11 cellular contexts compared by ENCODE assay signal in the genomic region with DNA sequence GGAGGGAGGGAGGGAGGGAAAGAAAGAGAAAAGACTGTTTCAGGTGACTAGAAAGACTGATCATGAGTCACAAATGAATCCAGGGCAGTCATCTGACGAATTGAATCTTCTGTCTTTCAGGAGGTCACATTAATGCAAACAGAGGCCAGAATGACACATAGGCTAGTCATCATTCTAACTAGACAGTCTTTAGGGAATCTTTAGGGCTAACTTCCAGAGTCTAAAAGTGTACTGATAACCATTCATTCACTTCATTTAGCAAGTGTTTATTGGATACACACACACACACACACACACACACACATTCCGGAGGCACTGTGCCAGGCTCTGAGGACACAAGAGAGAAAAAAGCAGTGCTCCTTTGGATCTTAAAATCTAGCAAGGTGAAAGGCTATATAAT.
DNase-seq lines count a peak whose midpoint lies in the region; ATAC-seq, FAIRE-seq and TF ChIP-seq lines count a peak whose summit lies in the region.
"Had no signal": no experiment of that assay in that cellular context is flagged by ENCODE, and none has a peak within 500 bp of the region (broad histone marks: within the 10 kb centered on the region; RNA-seq: fewer than 3 reads in every experiment).

No MANE protein-coding gene starts in this region.

- DNase-seq in A549 (ENCODE audit: low read depth in 1 of 2, low spot score in 1 of 2) (peak; percentile 90 to 92), SK-MEL-5 (ENCODE audit: low read depth, low spot score) (peak; percentile 61), WERI-Rb-1 (no peak), cerebellum (ENCODE audit: low spot score) (no peak)
- DNase-seq: activated CD4-positive, alpha-beta T cell treated with anti-CD3 and anti-CD28 coated beads, Interleukin-2, amount 50 U/mL, for 48 hours; CD8-positive, alpha-beta memory T cell; effector CD4-positive, alpha-beta T cell had no signal

- CTCF ChIA-PET in A549 (lab: Yijun Ruan, JAX): interaction anchor here (2.3 kb wide), 1 partner anchor 247 kb away, joined by 7 read pairs; no protein-coding TSS in a partner anchor

- TF ChIP-seq CTCF in A549 (IDR thresholded peaks at IDR 0.05) (no peak), gastroesophageal sphincter (IDR thresholded peaks at IDR 0.05) (no peak), WERI-Rb-1 (IDR thresholded peaks at IDR 0.05; ENCODE audit: low read depth, low read length) (no peak)

- H3K36me3 ChIP-seq in gastroesophageal sphincter (no peaks in the 10 kb centered on the region), WERI-Rb-1 (no peaks in the 10 kb centered on the region)

- 2% methylated on average over 2 of the region's 2 CpGs for WGBS in A549 (ENCODE audit: missing lambda C conversion rate)
- WGBS in gastroesophageal sphincter (ENCODE audit: low coverage in 1 of 2), 2 donors: 9 to 11% methylated on average over 2 of the region's 2 CpGs

- peak; percentile 99 for ATAC-seq in A549
- peak; percentile 50 for ATAC-seq in GM21390 (IDR thresholded peaks at IDR 0.05; ENCODE audit: unreplicated experiment)
- ATAC-seq in gastroesophageal sphincter: peak; percentile 81
- no peak for ATAC-seq in HG03457 (IDR thresholded peaks at IDR 0.05; ENCODE audit: unreplicated experiment)
- ATAC-seq in GM18858 (IDR thresholded peaks at IDR 0.05; ENCODE audit: unreplicated experiment): no peak

- H3K27ac ChIP-seq in A549: peak overlapping the region; percentile 78 to 86
- H3K27ac ChIP-seq in gastroesophageal sphincter: peak overlapping the region in 1 of 4 donors; percentile 22
- H3K27ac ChIP-seq in WERI-Rb-1: no peak overlapping the region

- peak in 1 of 2 experiments; percentile 48; a peak in 2 of 5 replicates for TF ChIP-seq RAD21 in A549 (conservative IDR thresholded peaks at IDR 0.05 in 1 of 2, IDR thresholded peaks at IDR 0.05 in 1 of 2)

- no peaks in the 10 kb centered on the region for H3K9me3 ChIP-seq in A549
- no peaks in the 10 kb centered on the region for H3K9me3 ChIP-seq in gastroesophageal sphincter
- no peaks in the 10 kb centered on the region for H3K9me3 ChIP-seq in WERI-Rb-1 (ENCODE audit: severe bottlenecking)

- POLR2A ChIA-PET in A549 (lab: Yijun Ruan, JAX): no interaction called here

- TF ChIP-seq POLR2A in A549 (IDR thresholded peaks at IDR 0.05; ENCODE audit: low read length): no peak
- TF ChIP-seq POLR2A in gastroesophageal sphincter (IDR thresholded peaks at IDR 0.05): no peak

- peak; percentile 57 to 80; a peak in 3 of 5 replicates for TF ChIP-seq EP300 in A549 (IDR thresholded peaks at IDR 0.05)
- TF ChIP-seq EP300 in gastroesophageal sphincter (IDR thresholded peaks at IDR 0.05): no peak

- H3K4me3 ChIP-seq in A549: peak overlapping the region; percentile 20; the same call in 1 of the 3 replicates
- H3K4me3 ChIP-seq in gastroesophageal sphincter: no peak overlapping the region
- H3K4me3 ChIP-seq in WERI-Rb-1 (ENCODE audit: low read depth, low read length): no peak overlapping the region

- peaks cover 25% of the 10 kb centered on the region for H3K4me1 ChIP-seq in A549
- peaks cover 0 to 23% (median 0%) of the 10 kb centered on the region in 3 donors for H3K4me1 ChIP-seq in gastroesophageal sphincter

- peak overlapping the region; percentile 80 for H3K4me2 ChIP-seq in A549

- H3K27me3 ChIP-seq in gastroesophageal sphincter (peaks cover 11% of the 10 kb centered on the region), WERI-Rb-1 (ENCODE audit: insufficient read depth, low read depth, severe bottlenecking) (no peaks in the 10 kb centered on the region)

- peak; percentile 39 for FAIRE-seq in A549 (lab: Jason Lieb, UNC)

- in situ Hi-C loops in SK-MEL-5 (cut with HindIII; ENCODE audit: low pct_unique_long_range_greater_than_20kb, low sequenced_read_pairs): no loop called here

TF ChIP-seq in A549, 52 proteins besides CTCF, POLR2A, EP300 and RAD21:
- TF ChIP-seq JUNB (IDR thresholded peaks at IDR 0.05) (peak; percentile 99), HOXB5 (CRISPR knock-in tag; IDR thresholded peaks at IDR 0.05) (no peak), JUN (IDR thresholded peaks at IDR 0.05) (peak; percentile 87 to 94; a peak in 3 of 5 replicates), SMC3 (IDR thresholded peaks at IDR 0.05) (peak; percentile 45; the same call in 2 of the 3 replicates), EHMT2 (IDR thresholded peaks at IDR 0.05; ENCODE audit: low read depth) (no peak), FOSL2 (IDR thresholded peaks at IDR 0.05) (peak; percentile 100), FOSL2 (CRISPR knock-in tag; IDR thresholded peaks at IDR 0.05) (peak; percentile 98), GATA3 (IDR thresholded peaks at IDR 0.05; ENCODE audit: borderline replicate concordance) (peak; percentile 69; the same call in 1 of the 2 replicates)
- TF ChIP-seq, protein P1, sequence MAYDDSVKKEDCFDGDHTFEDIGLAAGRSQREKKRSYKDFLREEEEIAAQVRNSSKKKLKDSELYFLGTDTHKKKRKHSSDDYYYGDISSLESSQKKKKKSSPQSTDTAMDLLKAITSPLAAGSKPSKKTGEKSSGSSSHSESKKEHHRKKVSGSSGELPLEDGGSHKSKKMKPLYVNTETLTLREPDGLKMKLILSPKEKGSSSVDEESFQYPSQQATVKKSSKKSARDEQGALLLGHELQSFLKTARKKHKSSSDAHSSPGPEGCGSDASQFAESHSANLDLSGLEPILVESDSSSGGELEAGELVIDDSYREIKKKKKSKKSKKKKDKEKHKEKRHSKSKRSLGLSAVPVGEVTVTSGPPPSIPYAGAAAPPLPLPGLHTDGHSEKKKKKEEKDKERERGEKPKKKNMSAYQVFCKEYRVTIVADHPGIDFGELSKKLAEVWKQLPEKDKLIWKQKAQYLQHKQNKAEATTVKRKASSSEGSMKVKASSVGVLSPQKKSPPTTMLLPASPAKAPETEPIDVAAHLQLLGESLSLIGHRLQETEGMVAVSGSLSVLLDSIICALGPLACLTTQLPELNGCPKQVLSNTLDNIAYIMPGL (CRISPR knock-in tag; IDR thresholded peaks at IDR 0.05; ENCODE audit: borderline replicate concordance): no peak
- TF ChIP-seq, protein P2, sequence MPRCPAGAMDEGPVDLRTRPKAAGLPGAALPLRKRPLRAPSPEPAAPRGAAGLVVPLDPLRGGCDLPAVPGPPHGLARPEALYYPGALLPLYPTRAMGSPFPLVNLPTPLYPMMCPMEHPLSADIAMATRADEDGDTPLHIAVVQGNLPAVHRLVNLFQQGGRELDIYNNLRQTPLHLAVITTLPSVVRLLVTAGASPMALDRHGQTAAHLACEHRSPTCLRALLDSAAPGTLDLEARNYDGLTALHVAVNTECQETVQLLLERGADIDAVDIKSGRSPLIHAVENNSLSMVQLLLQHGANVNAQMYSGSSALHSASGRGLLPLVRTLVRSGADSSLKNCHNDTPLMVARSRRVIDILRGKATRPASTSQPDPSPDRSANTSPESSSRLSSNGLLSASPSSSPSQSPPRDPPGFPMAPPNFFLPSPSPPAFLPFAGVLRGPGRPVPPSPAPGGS (IDR thresholded peaks at IDR 0.05): peak; percentile 66; the same call in 1 of the 3 replicates
- TF ChIP-seq, protein P3, sequence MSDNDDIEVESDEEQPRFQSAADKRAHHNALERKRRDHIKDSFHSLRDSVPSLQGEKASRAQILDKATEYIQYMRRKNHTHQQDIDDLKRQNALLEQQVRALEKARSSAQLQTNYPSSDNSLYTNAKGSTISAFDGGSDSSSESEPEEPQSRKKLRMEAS (IDR thresholded peaks at IDR 0.05): peak; percentile 32; the same call in 1 of the 2 replicates

Comparison
In these comparisons a context has a peak if more than half of its experiments do, and no peak if none do; other contexts are left out.
1. ATAC-seq: peak in A549 (2 of 2), GM21390 (single experiment) and gastroesophageal sphincter (single experiment); none in HG03457 (single experiment) and GM18858 (single experiment).
2. DNase-seq: peak in A549 (2 of 2) and SK-MEL-5 (single experiment); none in WERI-Rb-1 (single experiment) and cerebellum (single experiment).